Comparison of ENCODE assay signal across 8 cellular contexts in genomic region chr12:57230381-57231155, GRCh38.
DNase-seq lines count a peak whose midpoint lies in the region; ATAC-seq lines count a peak whose summit lies in the region.

No MANE protein-coding gene starts in this region.

- H3K27ac Mint-ChIP-seq in T-helper 1 cell treated with Interleukin-12 subunit alpha and Interleukin-12 subunit beta and Interleukin-4 antibody, amounts not matched to agents 30 μg/mL and 1 μg/mL, for 36 hours: peak overlapping the region; percentile 95
- H3K27ac Mint-ChIP-seq in activated naive CD8-positive, alpha-beta T cell: peak overlapping the region; percentile 98
- peak overlapping the region; percentile 99 to 100 for H3K27ac Mint-ChIP-seq in stimulated activated naive CD8-positive, alpha-beta T cell treated with anti-CD3 and anti-CD28 coated beads, Interleukin-15, amount 100 ng/mL, for 72 hours

- H3K27ac ChIP-seq in iPS-20b (ENCODE audit: low read length): peak overlapping the region; percentile 83

- peak overlapping the region; percentile 90 for H3K4me3 ChIP-seq in iPS-20b (ENCODE audit: low read length)

- peaks cover 66% of the 10 kb centered on the region for H3K27me3 ChIP-seq in iPS-20b (ENCODE audit: insufficient read depth, low read length)

- H3K9me3 ChIP-seq in iPS-20b (ENCODE audit: insufficient read depth, low read depth, low read length): no peaks in the 10 kb centered on the region

- H3K36me3 ChIP-seq in iPS-20b (ENCODE audit: insufficient read depth, low read depth, low read length): peaks cover 42% of the 10 kb centered on the region

- H3K27me3 Mint-ChIP-seq in T-helper 1 cell treated with Interleukin-12 subunit alpha and Interleukin-12 subunit beta and Interleukin-4 antibody, amounts not matched to agents 30 μg/mL and 1 μg/mL, for 36 hours (ENCODE audit: low read depth): peaks cover 20% of the 10 kb centered on the region
- peaks cover 8% of the 10 kb centered on the region for H3K27me3 Mint-ChIP-seq in activated naive CD8-positive, alpha-beta T cell
- peaks cover 30% of the 10 kb centered on the region for H3K27me3 Mint-ChIP-seq in stimulated activated naive CD8-positive, alpha-beta T cell treated with anti-CD3 and anti-CD28 coated beads, Interleukin-15, amount 100 ng/mL, for 72 hours

- H3K4me1 ChIP-seq in iPS-20b (ENCODE audit: insufficient read depth, low read length): peaks cover 25% of the 10 kb centered on the region

- H3K36me3 Mint-ChIP-seq in T-helper 1 cell treated with Interleukin-12 subunit alpha and Interleukin-12 subunit beta and Interleukin-4 antibody, amounts not matched to agents 30 μg/mL and 1 μg/mL, for 36 hours (ENCODE audit: low read depth): peaks cover 39% of the 10 kb centered on the region
- peaks cover 17% of the 10 kb centered on the region for H3K36me3 Mint-ChIP-seq in activated naive CD8-positive, alpha-beta T cell

- no peaks in the 10 kb centered on the region for H3K9me3 Mint-ChIP-seq in T-helper 1 cell treated with Interleukin-12 subunit alpha and Interleukin-12 subunit beta and Interleukin-4 antibody, amounts not matched to agents 30 μg/mL and 1 μg/mL, for 36 hours
- no peaks in the 10 kb centered on the region for H3K9me3 Mint-ChIP-seq in activated naive CD8-positive, alpha-beta T cell (ENCODE audit: low read depth)
- H3K9me3 Mint-ChIP-seq in stimulated activated naive CD8-positive, alpha-beta T cell treated with anti-CD3 and anti-CD28 coated beads, Interleukin-15, amount 100 ng/mL, for 72 hours: no peaks in the 10 kb centered on the region

- peaks cover 41% of the 10 kb centered on the region for H3K4me1 Mint-ChIP-seq in T-helper 1 cell treated with Interleukin-12 subunit alpha and Interleukin-12 subunit beta and Interleukin-4 antibody, amounts not matched to agents 30 μg/mL and 1 μg/mL, for 36 hours (ENCODE audit: low read depth)
- H3K4me1 Mint-ChIP-seq in activated naive CD8-positive, alpha-beta T cell (ENCODE audit: low read depth): peaks cover 50% of the 10 kb centered on the region
- H3K4me1 Mint-ChIP-seq in stimulated activated naive CD8-positive, alpha-beta T cell treated with anti-CD3 and anti-CD28 coated beads, Interleukin-15, amount 100 ng/mL, for 72 hours: peaks cover 97% of the 10 kb centered on the region

- ATAC-seq in stimulated activated naive CD8-positive, alpha-beta T cell treated with anti-CD3 and anti-CD28 coated beads, Interleukin-15, amount 100 ng/mL, for 72 hours: no peak
- ATAC-seq in HG03571 (IDR thresholded peaks at IDR 0.05; ENCODE audit: unreplicated experiment) (no peak), HG02571 (IDR thresholded peaks at IDR 0.05; ENCODE audit: unreplicated experiment) (no peak)

- H3K4me3 Mint-ChIP-seq in T-helper 1 cell treated with Interleukin-12 subunit alpha and Interleukin-12 subunit beta and Interleukin-4 antibody, amounts not matched to agents 30 μg/mL and 1 μg/mL, for 36 hours: peak overlapping the region; percentile 99
- peak overlapping the region; percentile 98 for H3K4me3 Mint-ChIP-seq in activated naive CD8-positive, alpha-beta T cell
- H3K4me3 Mint-ChIP-seq in stimulated activated naive CD8-positive, alpha-beta T cell treated with anti-CD3 and anti-CD28 coated beads, Interleukin-15, amount 100 ng/mL, for 72 hours: peak overlapping the region; percentile 96 to 99

- no peak for DNase-seq in T-helper 1 cell
- DNase-seq in stimulated activated naive CD8-positive, alpha-beta T cell treated with anti-CD3 and anti-CD28 coated beads, Interleukin-15, amount 100 ng/mL, for 72 hours: no peak
- DNase-seq in NCI-H2107 (lab: John Stamatoyannopoulos, UW): no peak

- peak overlapping the region; percentile 98 for H3K9ac ChIP-seq in iPS-20b (ENCODE audit: low read depth, low read length)
